8 cellular contexts compared by ENCODE assay signal in the genomic region with DNA sequence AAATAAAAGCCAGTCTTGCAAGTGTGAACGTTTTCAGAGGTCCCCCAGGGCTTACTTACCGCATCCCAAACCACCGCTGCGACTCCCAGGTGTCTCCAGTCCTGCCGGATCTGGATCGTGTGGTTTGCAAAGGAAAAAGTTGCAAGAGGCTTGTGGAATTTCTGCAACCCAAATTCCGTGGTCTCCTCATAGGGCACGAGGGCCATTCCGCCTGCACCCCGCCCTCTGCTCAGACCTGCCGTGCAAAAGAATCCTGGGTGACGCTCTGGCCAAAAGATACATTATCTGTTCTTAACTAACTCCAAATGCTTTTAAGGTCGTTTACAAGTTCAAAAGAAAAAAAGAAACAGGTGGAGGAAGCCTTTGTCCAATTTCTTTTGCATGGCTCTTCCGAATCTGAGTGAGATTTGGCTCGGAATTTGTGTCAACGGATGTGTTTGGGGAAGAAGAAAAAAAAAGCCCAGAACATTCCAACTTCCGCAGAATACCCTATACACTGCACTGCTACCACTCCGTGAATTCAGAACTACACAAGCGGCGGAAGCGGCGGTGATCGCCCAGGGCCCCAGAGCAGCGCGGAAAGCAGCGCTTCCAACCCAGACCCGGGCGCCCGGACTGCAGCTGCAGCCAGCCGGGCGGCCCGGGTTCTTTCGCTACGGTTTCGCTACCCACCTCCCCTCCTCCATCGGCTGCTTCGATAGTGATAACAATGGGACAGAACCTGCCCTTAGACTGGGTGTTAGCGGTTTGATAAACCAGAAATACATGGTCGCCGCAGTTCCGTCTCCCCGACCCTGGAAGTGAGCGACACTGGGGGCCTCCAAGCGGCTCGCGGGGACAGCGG. TPM values are rescaled to one million over a fixed set of nuclear protein-coding genes. Genes with fewer than 3 reads are reported as not detected.
DNase-seq lines count a peak whose midpoint lies in the region; TF ChIP-seq lines count a peak whose summit lies in the region.

No MANE protein-coding gene starts in this region.

- peaks cover 17% of the 10 kb centered on the region for H3K36me3 Mint-ChIP-seq in nephron (ENCODE audit: low read depth)

- H3K27ac Mint-ChIP-seq in nephron, result peak overlapping the region; percentile 91 to 96 (median 96)

- peaks cover 5 to 17% (median 15%) of the 10 kb centered on the region in 4 donors for H3K36me3 ChIP-seq in stomach

- peak overlapping the region; percentile 93 to 99 (median 96) for H3K27ac ChIP-seq in stomach

- TF ChIP-seq CTCF in GM20000 (IDR thresholded peaks at IDR 0.05; ENCODE audit: extremely low read depth, missing control alignments) (no peak), nephron (IDR thresholded peaks at IDR 0.05; ENCODE audit: unreplicated experiment in 3 of 3) (no peak), stomach (IDR thresholded peaks at IDR 0.05) (no peak)

- intact Hi-C loops in stomach (cut with DNase I; ENCODE audit: low total_unique reads), result loop anchor here (10.0 kb wide), 2 partner anchors 80 to 90 kb away; no protein-coding TSS in a partner anchor

- peak overlapping the region; percentile 73 to 92 (median 91) for H3K4me3 ChIP-seq in stomach

- no peaks in the 10 kb centered on the region for H3K9me3 Mint-ChIP-seq in nephron

- DNase-seq in DMS 273 (lab: John Stamatoyannopoulos, UW; ENCODE audit: unreplicated experiment) (peak; percentile 78), GM20000 (ENCODE audit: low spot score) (peak; percentile 34), HS-27A (ENCODE audit: low read depth) (peak; percentile 34), RPMI8226 (peak; percentile 77), activated gamma-delta T cell (lab: John Stamatoyannopoulos, UW) (peak; percentile 37), fibroblast of the conjunctiva (ENCODE audit: low read depth) (peak; percentile 22), stomach (peak; percentile 77)

- H3K27me3 ChIP-seq in stomach, result no peaks in the 10 kb centered on the region

- peaks cover 7% of the 10 kb centered on the region for H3K27me3 Mint-ChIP-seq in nephron (ENCODE audit: low read depth)

- no peak for TF ChIP-seq EP300 in stomach (IDR thresholded peaks at IDR 0.05)

- H3K4me1 Mint-ChIP-seq in nephron, result peaks cover 24% of the 10 kb centered on the region

- H3K4me1 ChIP-seq in stomach, result peaks cover 21 to 53% (median 32%) of the 10 kb centered on the region in 4 donors

- no peaks in the 10 kb centered on the region for H3K9me3 ChIP-seq in stomach

- H3K4me3 Mint-ChIP-seq in nephron, result peak overlapping the region; percentile 91 to 93 (median 92)

- WGBS in stomach, 5 donors, result 0 to 1% (median 1%) methylated on average over 46 to 47 of the region's 47 CpGs

- TF ChIP-seq POLR2A in stomach (IDR thresholded peaks at IDR 0.05), result no peak

RNA-seq across cellular contexts. Expression of gene METTL21A, which starts 0.8 kb away (rescaled TPM):
- total RNA-seq in stomach, result 10 to 100 TPM; 13.0 to 42.9 (median 27.5) TPM
- 10 to 100 TPM in 2 of 3 donors, 1 to 10 TPM in 1; 7.4 to 22.9 (median 17.3) TPM for polyA plus RNA-seq in stomach

Comparison
In these comparisons a context has a peak if more than half of its experiments do, and no peak if none do; other contexts are left out.
1. Peak in every context shown above with its lines: DNase-seq, H3K4me3 ChIP-seq and H3K27ac ChIP-seq.
2. DNase-seq: peak in every context shown above with its lines; median percentile 78 in DMS 273; 77 in RPMI8226; 77 in stomach; 37 in activated gamma-delta T cell; 34 in GM20000; 34 in HS-27A; 22 in fibroblast of the conjunctiva.